In the genomic region with DNA sequence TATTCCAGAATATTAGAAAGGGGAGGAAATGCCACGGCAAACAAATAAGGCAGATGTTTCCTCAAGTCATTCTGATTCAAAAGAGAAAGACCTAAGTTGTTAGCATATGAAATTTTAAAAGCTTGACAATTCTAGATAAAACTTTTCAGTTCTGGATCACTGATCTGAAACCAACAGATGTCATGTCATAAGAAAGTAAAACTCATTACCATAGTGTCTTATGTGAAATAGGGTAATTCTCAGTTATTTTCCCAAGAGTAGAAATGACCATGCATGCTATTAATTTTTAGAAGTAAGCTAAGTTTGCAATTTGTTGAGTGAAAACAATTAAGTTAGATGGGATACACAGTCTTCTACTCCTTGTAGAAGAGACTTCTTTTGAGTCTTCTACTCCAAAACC, we compare ENCODE assay signal across 17 cellular contexts.
DNase-seq lines count a peak whose midpoint lies in the region; ATAC-seq, FAIRE-seq and TF ChIP-seq lines count a peak whose summit lies in the region.
"Had no signal": no experiment of that assay in that cellular context is flagged by ENCODE, and none has a peak within 500 bp of the region (broad histone marks: within the 10 kb centered on the region; RNA-seq: fewer than 3 reads in every experiment).

No MANE protein-coding gene starts in this region.

- H3K4me2 ChIP-seq in endothelial cell of umbilical vein (ENCODE audit: insufficient read depth, low read length): no peak overlapping the region

- CTCF ChIA-PET in endothelial cell of umbilical vein (lab: Charles Lee): no interaction called here

- no peaks in the 10 kb centered on the region for H3K9me1 ChIP-seq in endothelial cell of umbilical vein (replicated peaks; ENCODE audit: control insufficient read depth, extremely low read depth, insufficient read depth, low read length)

- H3K4me1 ChIP-seq in endothelial cell of umbilical vein (ENCODE audit: control insufficient read depth, extremely low read depth, insufficient read depth, low read length): no peaks in the 10 kb centered on the region
- H3K4me1 ChIP-seq: gastrocnemius medialis, Peyer's patch had no signal

- DNase-seq in endothelial cell of umbilical vein (ENCODE audit: low read depth, low spot score): peak; percentile 5
- no peak for DNase-seq in H54 (ENCODE audit: insufficient read length, low spot score)
- DNase-seq in MV-4-11 (lab: John Stamatoyannopoulos, UW): no peak
- DNase-seq in NCI-H187 treated with DMSO at 0.1 percent for 48 hours (lab: John Stamatoyannopoulos, UW): no peak
- no peak for DNase-seq in MG63
- DNase-seq: activated CD4-positive, alpha-beta T cell treated with anti-CD3 and anti-CD28 coated beads, Interleukin-2, amount 50 U/mL, for 48 hours; activated effector memory CD4-positive, alpha-beta T cell treated with anti-CD3 and anti-CD28 coated beads, Interleukin-2, amount 50 U/mL, for 16 hours; effector memory CD4-positive, alpha-beta T cell; gastrocnemius medialis; islet precursor cell; Peyer's patch; stimulated activated CD4-positive, alpha-beta T cell treated with anti-CD3 and anti-CD28 coated beads, Interleukin-4, amount 100 ng/mL, for 4 hours; T-helper 9 cell had no signal

- H2AFZ ChIP-seq in endothelial cell of umbilical vein (ENCODE audit: low read depth, low read length): no peak overlapping the region

- intact Hi-C loops in endothelial cell of umbilical vein (cut with micrococcal nuclease): no loop called here

- H4K20me1 ChIP-seq in endothelial cell of umbilical vein (replicated peaks; ENCODE audit: control insufficient read depth, extremely low read depth, insufficient read depth, low read length): no peaks in the 10 kb centered on the region

- no peaks in the 10 kb centered on the region for H3K79me2 ChIP-seq in endothelial cell of umbilical vein (ENCODE audit: control insufficient read depth, insufficient read depth, low read length)

- TF ChIP-seq POLR2A in endothelial cell of umbilical vein (IDR thresholded peaks at IDR 0.05; ENCODE audit: low read depth, low read length) (no peak), H54 (IDR thresholded peaks at IDR 0.05; ENCODE audit: low read depth, low read length) (no peak)

- H3K27me3 ChIP-seq in endothelial cell of umbilical vein (ENCODE audit: control insufficient read depth in 2 of 2, insufficient read depth in 2 of 2, low read length in 2 of 2) (no peaks in the 10 kb centered on the region), MG63 (no peaks in the 10 kb centered on the region)
- H3K27me3 ChIP-seq: gastrocnemius medialis, Peyer's patch had no signal

- POLR2A ChIA-PET in endothelial cell of umbilical vein (lab: Charles Lee): no interaction called here

- FAIRE-seq in endothelial cell of umbilical vein (lab: Jason Lieb, UNC) (no peak), H54 (lab: Jason Lieb, UNC) (no peak)
- FAIRE-seq: GM19239 had no signal

- dilution Hi-C loops in endothelial cell of umbilical vein (cut with MboI; ENCODE audit: extremely low pct_ligation_motif_present, low sequenced_read_pairs): no loop called here

- no TSS peak for BruUV-seq in endothelial cell of umbilical vein (replicated peaks; lab: Mats Ljungman, UMichigan)

- no peak overlapping the region for H3K9ac ChIP-seq in endothelial cell of umbilical vein (replicated peaks; ENCODE audit: extremely low read depth, insufficient read depth, low read length)

- no peaks in the 10 kb centered on the region for H3K36me3 ChIP-seq in endothelial cell of umbilical vein (ENCODE audit: control insufficient read depth in 2 of 2, extremely low read depth in 1 of 2, insufficient read depth in 2 of 2, low read length in 2 of 2)
- H3K36me3 ChIP-seq in MG63: no peaks in the 10 kb centered on the region
- H3K36me3 ChIP-seq: gastrocnemius medialis, Peyer's patch had no signal

- ATAC-seq in GM18858 (IDR thresholded peaks at IDR 0.05; ENCODE audit: unreplicated experiment): peak; percentile 72
- ATAC-seq in GM21723 (IDR thresholded peaks at IDR 0.05; ENCODE audit: unreplicated experiment): peak; percentile 68
- ATAC-seq in HG03108 (IDR thresholded peaks at IDR 0.05; ENCODE audit: unreplicated experiment): peak; percentile 45
- ATAC-seq: gastrocnemius medialis had no signal

- no peak for TF ChIP-seq CTCF in endothelial cell of umbilical vein (IDR thresholded peaks at IDR 0.05; ENCODE audit: extremely low read depth in 1 of 2, insufficient read depth in 1 of 2, low read depth in 1 of 2, low read length in 2 of 2)

- no peaks in the 10 kb centered on the region for H3K9me3 ChIP-seq in endothelial cell of umbilical vein (replicated peaks; ENCODE audit: control insufficient read depth, insufficient read depth, low read length)
- no peaks in the 10 kb centered on the region for H3K9me3 ChIP-seq in MG63
- H3K9me3 ChIP-seq: gastrocnemius medialis, Peyer's patch had no signal

- H3K4me3 ChIP-seq in endothelial cell of umbilical vein (replicated peaks in 1 of 3; ENCODE audit: insufficient read depth in 1 of 3, low read depth in 1 of 3, low read length in 3 of 3): no peak overlapping the region
- H3K4me3 ChIP-seq in MG63: no peak overlapping the region
- H3K4me3 ChIP-seq: gastrocnemius medialis, Peyer's patch had no signal

- H3K27ac ChIP-seq in endothelial cell of umbilical vein (ENCODE audit: insufficient read depth, low read depth, low read length): no peak overlapping the region
- H3K27ac ChIP-seq: gastrocnemius medialis, Peyer's patch had no signal

TF ChIP-seq in endothelial cell of umbilical vein, 7 proteins besides CTCF, POLR2A, EP300 and RAD21:
- TF ChIP-seq EZH2 (IDR thresholded peaks at IDR 0.05; ENCODE audit: borderline replicate concordance, low read depth, low read length, severe bottlenecking): no peak
